Comparison of ENCODE assay signal across 32 cellular contexts in the genomic region with DNA sequence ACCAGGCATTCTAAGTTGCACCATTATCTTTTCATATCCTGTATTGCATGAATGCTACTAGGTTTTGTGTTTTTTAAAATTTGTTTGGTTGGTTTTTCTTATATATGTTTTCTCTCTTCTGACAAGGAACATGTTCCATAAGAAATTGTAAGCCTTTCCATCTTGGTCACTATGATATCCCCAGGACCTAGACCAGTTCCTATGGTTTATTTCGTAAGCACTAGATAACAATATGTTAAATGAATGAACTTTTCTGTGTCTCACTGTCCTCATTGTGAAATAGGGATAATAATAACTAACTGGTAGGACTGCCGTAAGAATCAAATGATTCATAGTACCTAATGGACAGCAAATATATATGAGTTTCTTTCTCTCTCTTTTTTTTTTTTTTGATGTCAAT.
"Had no signal": no experiment of that assay in that cellular context is flagged by ENCODE, and none has a peak within 500 bp of the region (broad histone marks: within the 10 kb centered on the region; RNA-seq: fewer than 3 reads in every experiment).

No MANE protein-coding gene starts in this region.

- DNase-seq: activated CD4-positive, alpha-beta memory T cell treated with anti-CD3 and anti-CD28 coated beads for 36 hours; activated CD4-positive, alpha-beta T cell treated with anti-CD3 and anti-CD28 coated beads for 36 hours; activated CD4-positive, alpha-beta T cell treated with anti-CD3 and anti-CD28 coated beads, Interleukin-2, amount 10 ng/mL, durations not matched to agents 24 days and 14 days; activated CD4-positive, CD25-positive, alpha-beta regulatory T cell; activated CD4-positive, CD25-positive, alpha-beta regulatory T cell treated with anti-CD3 and anti-CD28 coated beads, Interleukin-2, amount 50 U/mL, for 72 hours; activated effector memory CD4-positive, alpha-beta T cell treated with Interleukin-2 at 50 U/mL for 16 hours; activated gamma-delta T cell treated with Interleukin-2 at 50 U/mL for 16 hours; activated naive CD4-positive, alpha-beta T cell treated with anti-CD3 and anti-CD28 coated beads, Interleukin-2, amount 50 U/mL, for 16 hours; activated naive CD4-positive, alpha-beta T cell treated with Interleukin-2 at 50 U/mL for 16 hours; activated T-cell treated with anti-CD3 and anti-CD28 coated beads, Interleukin-2, amount 50 U/mL, for 4 hours; adrenal gland; brain microvascular endothelial cell; central memory CD4-positive, alpha-beta T cell; cerebellar nuclear complex; dorsolateral prefrontal cortex; effector memory CD4-positive, alpha-beta T cell; endodermal cell; esophagus squamous epithelium; foreskin fibroblast; head of caudate nucleus; T-helper 1 cell; T-helper 17 cell; T1000 had no signal

- H3K36me3 ChIP-seq: adrenal gland, brain microvascular endothelial cell, cardiac muscle cell, esophagus squamous epithelium had no signal

- H3K4me3 ChIP-seq: adrenal gland, cardiac muscle cell, coronary artery, dorsolateral prefrontal cortex, esophagus squamous epithelium had no signal

- H3K27ac ChIP-seq: adrenal gland, brain microvascular endothelial cell, cardiac muscle cell, coronary artery, dorsolateral prefrontal cortex, epithelial cell of prostate, esophagus squamous epithelium had no signal

- H3K27me3 ChIP-seq: adrenal gland, brain microvascular endothelial cell, cardiac muscle cell, dorsolateral prefrontal cortex, esophagus squamous epithelium had no signal

- H3K9me3 Mint-ChIP-seq: activated CD4-positive, alpha-beta T cell treated with anti-CD3 and anti-CD28 coated beads, Interleukin-2, amount 10 ng/mL, durations not matched to agents 24 days and 14 days; dendritic cell treated with granulocyte-macrophage colony-stimulating factor and Interleukin-4, amounts not matched to agents 40 ng/mL and 50 ng/mL, for 4 days; endodermal cell; T-helper 2 cell treated with Interferon-gamma antibody and Interleukin-4, amounts not matched to agents 5 μg/mL and 100 μg/mL, for 36 hours had no signal

- H3K4me1 Mint-ChIP-seq: activated CD4-positive, alpha-beta T cell treated with anti-CD3 and anti-CD28 coated beads for 36 hours; activated CD4-positive, alpha-beta T cell treated with anti-CD3 and anti-CD28 coated beads, Interleukin-2, amount 10 ng/mL, durations not matched to agents 24 days and 14 days; activated T-helper 17 cell treated with anti-CD3 and anti-CD28 coated beads, Interleukin-2, amount 50 U/mL, for 72 hours; endodermal cell; T-helper 17 cell had no signal

- H3K4me3 Mint-ChIP-seq: activated CD4-positive, alpha-beta memory T cell treated with anti-CD3 and anti-CD28 coated beads for 36 hours; activated CD4-positive, alpha-beta T cell treated with anti-CD3 and anti-CD28 coated beads for 36 hours; activated CD4-positive, alpha-beta T cell treated with anti-CD3 and anti-CD28 coated beads, Interleukin-2, amount 10 ng/mL, durations not matched to agents 24 days and 14 days; activated naive CD8-positive, alpha-beta T cell; activated T-cell treated with anti-CD3 and anti-CD28 coated beads, Interleukin-2, amount 50 U/mL, for 4 hours; activated T-helper 17 cell treated with anti-CD3 and anti-CD28 coated beads, Interleukin-2, amount 50 U/mL, for 72 hours; dendritic cell treated with granulocyte-macrophage colony-stimulating factor and Interleukin-4, amounts not matched to agents 40 ng/mL and 50 ng/mL, for 4 days; endodermal cell; T-helper 17 cell; T-helper 2 cell treated with Interferon-gamma antibody and Interleukin-4, amounts not matched to agents 5 μg/mL and 100 μg/mL, for 36 hours had no signal

- H3K36me3 Mint-ChIP-seq: activated CD4-positive, alpha-beta memory T cell treated with anti-CD3 and anti-CD28 coated beads for 36 hours; activated naive CD8-positive, alpha-beta T cell had no signal

- H3K9me3 ChIP-seq: adrenal gland, esophagus squamous epithelium had no signal

- H3K27ac Mint-ChIP-seq: activated CD4-positive, alpha-beta memory T cell treated with anti-CD3 and anti-CD28 coated beads for 36 hours; activated CD4-positive, alpha-beta T cell treated with anti-CD3 and anti-CD28 coated beads for 36 hours; activated CD4-positive, alpha-beta T cell treated with anti-CD3 and anti-CD28 coated beads, Interleukin-2, amount 10 ng/mL, durations not matched to agents 24 days and 14 days; activated naive CD8-positive, alpha-beta T cell; activated T-helper 17 cell treated with anti-CD3 and anti-CD28 coated beads, Interleukin-2, amount 50 U/mL, for 72 hours; dendritic cell treated with granulocyte-macrophage colony-stimulating factor and Interleukin-4, amounts not matched to agents 40 ng/mL and 50 ng/mL, for 4 days; endodermal cell; T-helper 17 cell; T-helper 2 cell treated with Interferon-gamma antibody and Interleukin-4, amounts not matched to agents 5 μg/mL and 100 μg/mL, for 36 hours had no signal

- FAIRE-seq: astrocyte, frontal cortex had no signal

- H3K27me3 Mint-ChIP-seq: activated CD4-positive, alpha-beta memory T cell treated with anti-CD3 and anti-CD28 coated beads for 36 hours; activated CD4-positive, alpha-beta T cell treated with anti-CD3 and anti-CD28 coated beads for 36 hours; activated CD4-positive, alpha-beta T cell treated with anti-CD3 and anti-CD28 coated beads, Interleukin-2, amount 10 ng/mL, durations not matched to agents 24 days and 14 days; activated naive CD8-positive, alpha-beta T cell; activated T-helper 17 cell treated with anti-CD3 and anti-CD28 coated beads, Interleukin-2, amount 50 U/mL, for 72 hours; dendritic cell treated with granulocyte-macrophage colony-stimulating factor and Interleukin-4, amounts not matched to agents 40 ng/mL and 50 ng/mL, for 4 days; T-helper 17 cell had no signal

- H3K4me1 ChIP-seq: adrenal gland, esophagus squamous epithelium had no signal
